ENCODE assay signal across 27 cellular contexts in the genomic region with DNA sequence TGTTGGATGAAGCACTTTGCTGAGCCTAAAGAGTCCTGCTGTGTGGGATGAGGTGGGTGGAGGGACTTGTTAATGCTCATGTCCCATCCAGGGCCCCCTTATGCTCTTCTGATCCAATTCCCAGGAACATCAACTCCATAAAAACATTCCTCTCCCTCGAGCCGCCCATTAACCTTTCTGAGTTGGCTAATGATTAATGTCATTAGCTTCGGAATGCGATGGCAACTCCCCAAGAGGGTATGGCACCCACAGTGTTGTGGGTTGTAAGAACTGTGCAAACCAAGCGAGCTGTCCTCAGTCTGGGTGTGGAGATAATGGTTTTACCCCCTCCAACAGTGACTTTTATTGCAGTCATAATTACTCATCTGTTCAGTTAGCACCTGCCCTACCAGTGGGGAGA.
DNase-seq lines count a peak whose midpoint lies in the region; ATAC-seq, FAIRE-seq and TF ChIP-seq lines count a peak whose summit lies in the region.
"Had no signal": no experiment of that assay in that cellular context is flagged by ENCODE, and none has a peak within 500 bp of the region (broad histone marks: within the 10 kb centered on the region; RNA-seq: fewer than 3 reads in every experiment).

No MANE protein-coding gene starts in this region.

- DNase-seq in Calu3 = peak; percentile 49
- DNase-seq in NCI-H146 (lab: John Stamatoyannopoulos, UW) = peak; percentile 84
- DNase-seq in pancreas = peak in 2 of 6 donors; percentile 9 to 32
- DNase-seq in gastrocnemius medialis = no peak
- DNase-seq in HFFc6 = no peak
- DNase-seq: activated CD4-positive, alpha-beta T cell treated with anti-CD3 and anti-CD28 coated beads for 1 hour; activated CD8-positive, alpha-beta memory T cell treated with anti-CD3 and anti-CD28 coated beads for 24 hours; DMS153; effector memory CD4-positive, alpha-beta T cell; esophagus squamous epithelium; left ventricle myocardium superior; mucosa of descending colon; NCI-H187; NCI-H345; NK-92 treated with Interleukin-12 subunit alpha and Interleukin-12 subunit beta, amount 100 ng/mL, for 24 hours; retina; RPMI8226; stimulated activated CD4-positive, alpha-beta T cell treated with anti-CD3 and anti-CD28 coated beads, Interleukin-15, amount 100 ng/mL, for 24 hours; substantia nigra; uterus had no signal

- H3K36me3 ChIP-seq in pancreas (no peaks in the 10 kb centered on the region), gastrocnemius medialis (no peaks in the 10 kb centered on the region)
- H3K36me3 ChIP-seq: esophagus squamous epithelium, uterus had no signal

- TF ChIP-seq CTCF in Calu3 (IDR thresholded peaks at IDR 0.05; ENCODE audit: unreplicated experiment) = no peak
- TF ChIP-seq CTCF in pancreas (IDR thresholded peaks at IDR 0.05) = no peak
- TF ChIP-seq CTCF in gastrocnemius medialis (IDR thresholded peaks at IDR 0.05 in 4 of 5, conservative IDR thresholded peaks at IDR 0.05 in 1 of 5) = no peak
- TF ChIP-seq CTCF in HFFc6 (IDR thresholded peaks at IDR 0.05) = no peak

- H3K9me3 ChIP-seq in pancreas (no peaks in the 10 kb centered on the region), gastrocnemius medialis (no peaks in the 10 kb centered on the region)
- H3K9me3 ChIP-seq: esophagus squamous epithelium, mucosa of descending colon, uterus had no signal

- H3K27ac ChIP-seq in pancreas = no peak overlapping the region
- H3K27ac ChIP-seq in gastrocnemius medialis = no peak overlapping the region
- H3K27ac ChIP-seq: esophagus squamous epithelium, HL-60, uterus had no signal

- 35 to 40% methylated on average over 5 of the region's 5 CpGs for WGBS in pancreas, 2 donors

- intact Hi-C loops in Calu3 (cut with micrococcal nuclease; ENCODE audit: unreplicated experiment) = no loop called here
- intact Hi-C loops in pancreas (cut with DNase I) = no loop called here
- intact Hi-C loops in gastrocnemius medialis (cut with DNase I; ENCODE audit: low total_unique reads) = no loop called here

- H3K4me1 Mint-ChIP-seq in Calu3 (ENCODE audit: low read depth, unreplicated experiment) = peaks cover 18% of the 10 kb centered on the region
- no peaks in the 10 kb centered on the region for H3K4me1 Mint-ChIP-seq in HFFc6 (ENCODE audit: low read depth)
- H3K4me1 Mint-ChIP-seq: CD14-positive monocyte had no signal

- H3K4me1 ChIP-seq in pancreas (no peaks in the 10 kb centered on the region), gastrocnemius medialis (no peaks in the 10 kb centered on the region)
- H3K4me1 ChIP-seq: uterus had no signal

- TF ChIP-seq POLR2A in gastrocnemius medialis (IDR thresholded peaks at IDR 0.05) = no peak

- BruUV-seq in Calu3 (replicated peaks; lab: Mats Ljungman, UMichigan) = no TSS peak

- no peak overlapping the region for H3K27ac Mint-ChIP-seq in Calu3 (ENCODE audit: unreplicated experiment)
- no peak overlapping the region for H3K27ac Mint-ChIP-seq in HFFc6
- H3K27ac Mint-ChIP-seq: activated naive CD4-positive, alpha-beta T cell treated with anti-CD3 and anti-CD28 coated beads, Interleukin-2, amount 50 U/mL, for 72 hours; CD14-positive monocyte had no signal

- FAIRE-seq in pancreas (lab: Jason Lieb, UNC) = no peak
- FAIRE-seq: K562 had no signal

- H3K9me3 Mint-ChIP-seq in Calu3 (ENCODE audit: low read depth, unreplicated experiment) (no peaks in the 10 kb centered on the region), HFFc6 (peaks cover 1% of the 10 kb centered on the region; the same call in 1 of the 2 replicates)

- no peaks in the 10 kb centered on the region for H3K27me3 Mint-ChIP-seq in Calu3 (ENCODE audit: unreplicated experiment)
- H3K27me3 Mint-ChIP-seq in HFFc6 (ENCODE audit: insufficient read depth) = no peaks in the 10 kb centered on the region; the same call in 1 of the 2 replicates

- H3K4me3 ChIP-seq in pancreas (no peak overlapping the region), gastrocnemius medialis (no peak overlapping the region)
- H3K4me3 ChIP-seq: esophagus squamous epithelium, K562, mucosa of descending colon, uterus had no signal

- peak; percentile 46 for ATAC-seq in esophagus mucosa
- peak in 3 of 4 donors; percentile 58 to 65 (median 63) for ATAC-seq in pancreas
- ATAC-seq in GM21526 (IDR thresholded peaks at IDR 0.05; ENCODE audit: low FRiP score, unreplicated experiment) = no peak
- no peak for ATAC-seq in gastrocnemius medialis
- no peak for ATAC-seq in GM18502 (IDR thresholded peaks at IDR 0.05; ENCODE audit: poor library complexity, unreplicated experiment)
- ATAC-seq: activated naive CD4-positive, alpha-beta T cell treated with anti-CD3 and anti-CD28 coated beads, Interleukin-2, amount 50 U/mL, for 72 hours; K562; left ventricle myocardium superior; mucosa of descending colon had no signal

- H3K36me3 Mint-ChIP-seq in Calu3 (ENCODE audit: insufficient read depth, unreplicated experiment) = no peaks in the 10 kb centered on the region
- H3K36me3 Mint-ChIP-seq in HFFc6 (ENCODE audit: low read depth) = no peaks in the 10 kb centered on the region
- H3K36me3 Mint-ChIP-seq: activated naive CD4-positive, alpha-beta T cell treated with anti-CD3 and anti-CD28 coated beads, Interleukin-2, amount 50 U/mL, for 72 hours; CD14-positive monocyte had no signal

- in situ Hi-C loops in gastrocnemius medialis (cut with MboI; ENCODE audit: low sequenced_read_pairs in 4 of 4) = no loop called here

- CTCF ChIA-PET in Calu3 (lab: Charles Lee) = no interaction called here

- no peaks in the 10 kb centered on the region for H3K27me3 ChIP-seq in pancreas
- H3K27me3 ChIP-seq in gastrocnemius medialis = no peaks in the 10 kb centered on the region
- H3K27me3 ChIP-seq: uterus had no signal

- H3K4me3 Mint-ChIP-seq in Calu3 (ENCODE audit: low read depth, unreplicated experiment) (no peak overlapping the region), HFFc6 (no peak overlapping the region)
- H3K4me3 Mint-ChIP-seq: CD14-positive monocyte had no signal

Comparison
In these comparisons a context has a peak if more than half of its experiments do, and no peak if none do; other contexts are left out.
1. DNase-seq: peak in Calu3 (single experiment) and NCI-H146 (single experiment); none in gastrocnemius medialis (0 of 2) and HFFc6 (single experiment).
2. ATAC-seq: peak in esophagus mucosa (single experiment) and pancreas (3 of 4); none in GM21526 (single experiment), gastrocnemius medialis (0 of 2) and GM18502 (single experiment).